In the genomic region with DNA sequence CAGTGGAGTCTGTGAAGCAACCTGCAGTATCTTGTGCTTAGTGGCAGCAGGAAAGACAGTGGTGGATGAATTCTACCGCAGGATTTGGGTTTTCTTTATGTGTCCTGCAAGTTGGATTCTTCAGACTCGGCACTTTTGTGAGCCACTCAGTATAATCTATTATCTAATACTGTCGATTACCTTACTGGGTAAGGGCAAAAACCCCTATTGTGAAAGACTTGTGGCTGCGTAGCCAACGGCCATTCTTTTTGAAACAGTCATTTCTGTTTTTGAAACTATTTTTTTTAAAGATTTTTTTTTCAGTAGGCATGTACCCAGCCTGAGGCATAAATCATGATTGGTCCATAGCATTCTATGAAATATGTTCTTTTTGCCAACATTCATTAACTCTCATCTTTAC, we compare ENCODE assay signal across 9 cellular contexts. TPM values are rescaled to one million over a fixed set of nuclear protein-coding genes. Genes with fewer than 3 reads are reported as not detected.
DNase-seq lines count a peak whose midpoint lies in the region; ATAC-seq and TF ChIP-seq lines count a peak whose summit lies in the region.
"Had no signal": no experiment of that assay in that cellular context is flagged by ENCODE, and none has a peak within 500 bp of the region (broad histone marks: within the 10 kb centered on the region; RNA-seq: fewer than 3 reads in every experiment).

No MANE protein-coding gene starts in this region.

- H3K36me3 Mint-ChIP-seq in activated T-cell treated with anti-CD3 and anti-CD28 coated beads, Interleukin-2, amount 50 U/mL, for 4 hours (ENCODE audit: insufficient read depth), result peaks cover 5% of the 10 kb centered on the region
- H3K36me3 Mint-ChIP-seq in T-helper 17 cell (ENCODE audit: low read depth), result peaks cover 3% of the 10 kb centered on the region

- no peak overlapping the region for H3K4me3 ChIP-seq in fibroblast of the aortic adventitia (ENCODE audit: low read depth, low read length)
- no peak overlapping the region for H3K4me3 ChIP-seq in transverse colon
- no peak overlapping the region for H3K4me3 ChIP-seq in esophagus muscularis mucosa
- H3K4me3 ChIP-seq in heart left ventricle, result peak overlapping the region in 1 of 12 donors; percentile 83

- no peak for TF ChIP-seq CTCF in fibroblast of the aortic adventitia (IDR thresholded peaks at IDR 0.05; ENCODE audit: insufficient read depth, low read length)
- TF ChIP-seq CTCF in transverse colon (IDR thresholded peaks at IDR 0.05), result no peak
- no peak for TF ChIP-seq CTCF in esophagus muscularis mucosa (IDR thresholded peaks at IDR 0.05)
- no peak for TF ChIP-seq CTCF in heart left ventricle (IDR thresholded peaks at IDR 0.05)

- H3K9me3 ChIP-seq in T-helper 17 cell (ENCODE audit: control insufficient read depth, low read length, poor library complexity, severe bottlenecking), result no peaks in the 10 kb centered on the region
- H3K9me3 ChIP-seq in transverse colon, result no peaks in the 10 kb centered on the region
- H3K9me3 ChIP-seq in esophagus muscularis mucosa, result no peaks in the 10 kb centered on the region
- no peaks in the 10 kb centered on the region for H3K9me3 ChIP-seq in heart left ventricle

- intact Hi-C loops in transverse colon (cut with DNase I; ENCODE audit: low total_unique reads) (loop anchor here (5.0 kb wide), 1 partner anchor 121 kb away; no protein-coding TSS in a partner anchor), esophagus muscularis mucosa (cut with DNase I) (no loop called here), heart left ventricle (cut with DNase I) (loop anchor here in 4 of 10 donors (2.0 to 10.0 kb wide), 3 partner anchors 58 to 120 kb away; partner anchors contain the start of genes PTPRF (in 2 of the 4) and ST3GAL3 (in 1 of the 4))

- no peaks in the 10 kb centered on the region for H3K9me3 Mint-ChIP-seq in activated T-cell treated with anti-CD3 and anti-CD28 coated beads, Interleukin-2, amount 50 U/mL, for 4 hours

- no peak for ATAC-seq in activated T-cell treated with anti-CD3 and anti-CD28 coated beads, Interleukin-2, amount 50 U/mL, for 4 hours
- ATAC-seq in T-helper 17 cell, result no peak
- no peak for ATAC-seq in heart left ventricle

- no peak for TF ChIP-seq EP300 in transverse colon (IDR thresholded peaks at IDR 0.05; ENCODE audit: low read depth)
- no peak for TF ChIP-seq EP300 in esophagus muscularis mucosa (IDR thresholded peaks at IDR 0.05)

- WGBS in transverse colon (ENCODE audit: low coverage in 1 of 2), 2 donors, result 68 to 73% methylated on average over 5 of the region's 5 CpGs
- 77% methylated on average over 5 of the region's 5 CpGs for WGBS in esophagus muscularis mucosa
- 82 to 87% (median 86%) methylated on average over 5 of the region's 5 CpGs for WGBS in heart left ventricle, 4 donors

- in situ Hi-C loops in transverse colon (cut with MboI; ENCODE audit: low pct_ligation_motif_present in 1 of 4, low pct_unique_long_range_greater_than_20kb in 1 of 4, low sequenced_read_pairs in 3 of 4), result loop anchor here in 1 of 4 donors (25.0 kb wide), 1 partner anchor 211 kb away; no protein-coding TSS in a partner anchor

- no peak for TF ChIP-seq POLR2A in transverse colon (IDR thresholded peaks at IDR 0.05)
- no peak for TF ChIP-seq POLR2A in esophagus muscularis mucosa (IDR thresholded peaks at IDR 0.05; ENCODE audit: low read depth)
- TF ChIP-seq POLR2A in heart left ventricle (IDR thresholded peaks at IDR 0.05), result no peak

- no peaks in the 10 kb centered on the region for H3K27me3 Mint-ChIP-seq in activated T-cell treated with anti-CD3 and anti-CD28 coated beads, Interleukin-2, amount 50 U/mL, for 4 hours (ENCODE audit: low read depth)
- H3K27me3 Mint-ChIP-seq in T-helper 17 cell, result peaks cover 12% of the 10 kb centered on the region

- no peak for DNase-seq in activated T-cell treated with anti-CD3 and anti-CD28 coated beads, Interleukin-2, amount 50 U/mL, for 4 hours
- no peak for DNase-seq in activated T-cell treated with anti-CD3 and anti-CD28 coated beads, Interleukin-2, amount 50 U/mL, for 1 hour
- DNase-seq in T-helper 17 cell (no peak), fibroblast of the aortic adventitia (ENCODE audit: low read depth) (peak; percentile 18), transverse colon (no peak), esophagus muscularis mucosa (ENCODE audit: extremely low spot score) (no peak), heart left ventricle (no peak)
- no peak for DNase-seq in stimulated activated naive CD4-positive, alpha-beta T cell (lab: John Stamatoyannopoulos, UW)
- DNase-seq: stimulated activated CD4-positive, alpha-beta T cell treated with anti-CD3 and anti-CD28 coated beads, Interleukin-4, amount 100 ng/mL, for 1 hour had no signal

- H3K36me3 ChIP-seq in transverse colon, result peaks cover 0 to 2% (median under 1%) of the 10 kb centered on the region in 4 donors
- peaks cover 0 to 6% (median 4%) of the 10 kb centered on the region in 4 donors for H3K36me3 ChIP-seq in esophagus muscularis mucosa
- peaks cover 0 to 9% (median 4%) of the 10 kb centered on the region in 9 donors for H3K36me3 ChIP-seq in heart left ventricle

- H3K27ac Mint-ChIP-seq in T-helper 17 cell, result peak overlapping the region; percentile 96

- peak overlapping the region; percentile 99 for H3K4me3 Mint-ChIP-seq in activated T-cell treated with anti-CD3 and anti-CD28 coated beads, Interleukin-2, amount 50 U/mL, for 4 hours
- peak overlapping the region; percentile 97 for H3K4me3 Mint-ChIP-seq in T-helper 17 cell

- H3K27ac ChIP-seq in transverse colon, result peak overlapping the region in 3 of 4 donors; percentile 93 to 94 (median 94)
- H3K27ac ChIP-seq in esophagus muscularis mucosa (replicated peaks in 1 of 4), result peak overlapping the region in 2 of 4 donors; percentile 92 to 96
- H3K27ac ChIP-seq in heart left ventricle, result peak overlapping the region in 1 of 12 donors; percentile 87

- peaks cover 24% of the 10 kb centered on the region for H3K4me1 Mint-ChIP-seq in activated T-cell treated with anti-CD3 and anti-CD28 coated beads, Interleukin-2, amount 50 U/mL, for 4 hours (ENCODE audit: low read depth)
- peaks cover 24% of the 10 kb centered on the region for H3K4me1 Mint-ChIP-seq in T-helper 17 cell

- peaks cover 15 to 35% (median 18%) of the 10 kb centered on the region in 4 donors for H3K4me1 ChIP-seq in transverse colon
- H3K4me1 ChIP-seq in esophagus muscularis mucosa, result peaks cover 19 to 33% (median 31%) of the 10 kb centered on the region in 4 donors
- peaks cover 8 to 26% (median 15%) of the 10 kb centered on the region in 12 donors for H3K4me1 ChIP-seq in heart left ventricle

- H3K27me3 ChIP-seq in transverse colon (no peaks in the 10 kb centered on the region), esophagus muscularis mucosa (peaks cover 0 to 14% (median 0%) of the 10 kb centered on the region in 4 donors), heart left ventricle (peaks cover 0 to 3% (median 0%) of the 10 kb centered on the region in 9 donors)

RNA-seq across cellular contexts. Expression of gene KDM4A, which starts 1.5 kb away (rescaled TPM):
- total RNA-seq in activated T-cell treated with anti-CD3 and anti-CD28 coated beads, Interleukin-2, amount 50 U/mL, for 4 hours, result 10 to 100 TPM; 17.9 to 30.8 (median 27.5) TPM
- 10 to 100 TPM; 37.2 to 37.5 TPM for total RNA-seq in T-helper 17 cell
- total RNA-seq in fibroblast of the aortic adventitia (ENCODE audit: low replicate concordance), result 39.0 and 73.2 TPM in 2 replicates
- 10 to 100 TPM; 27.3 to 55.4 (median 45.4) TPM for total RNA-seq in transverse colon
- 10 to 100 TPM; 15.1 to 25.7 (median 22.4) TPM for total RNA-seq in esophagus muscularis mucosa
- total RNA-seq in heart left ventricle, result 10 to 100 TPM; 10.7 to 32.2 (median 18.5) TPM
- 1 to 10 TPM; 5.6 to 9.5 TPM for polyA plus RNA-seq in heart left ventricle

RNA-seq across cellular contexts. Expression of gene ST3GAL3, which starts 58.9 kb away (rescaled TPM):
- 1 to 10 TPM; 5.7 to 6.6 (median 6.3) TPM for total RNA-seq in activated T-cell treated with anti-CD3 and anti-CD28 coated beads, Interleukin-2, amount 50 U/mL, for 4 hours
- total RNA-seq in T-helper 17 cell (10 to 100 TPM; 19.8 to 24.9 TPM), fibroblast of the aortic adventitia (ENCODE audit: low replicate concordance) (20.1 and 24.0 TPM in 2 replicates), transverse colon (10 to 100 TPM in 2 of 4 donors, 1 to 10 TPM in 2; 4.8 to 23.9 (median 9.7) TPM), esophagus muscularis mucosa (10 to 100 TPM; 23.3 to 37.1 (median 30.1) TPM), heart left ventricle (10 to 100 TPM; 23.5 to 31.7 (median 26.8) TPM)
- 10 to 100 TPM; 14.4 to 24.6 TPM for polyA plus RNA-seq in heart left ventricle
